16 cellular contexts compared by ENCODE assay signal in the genomic region with DNA sequence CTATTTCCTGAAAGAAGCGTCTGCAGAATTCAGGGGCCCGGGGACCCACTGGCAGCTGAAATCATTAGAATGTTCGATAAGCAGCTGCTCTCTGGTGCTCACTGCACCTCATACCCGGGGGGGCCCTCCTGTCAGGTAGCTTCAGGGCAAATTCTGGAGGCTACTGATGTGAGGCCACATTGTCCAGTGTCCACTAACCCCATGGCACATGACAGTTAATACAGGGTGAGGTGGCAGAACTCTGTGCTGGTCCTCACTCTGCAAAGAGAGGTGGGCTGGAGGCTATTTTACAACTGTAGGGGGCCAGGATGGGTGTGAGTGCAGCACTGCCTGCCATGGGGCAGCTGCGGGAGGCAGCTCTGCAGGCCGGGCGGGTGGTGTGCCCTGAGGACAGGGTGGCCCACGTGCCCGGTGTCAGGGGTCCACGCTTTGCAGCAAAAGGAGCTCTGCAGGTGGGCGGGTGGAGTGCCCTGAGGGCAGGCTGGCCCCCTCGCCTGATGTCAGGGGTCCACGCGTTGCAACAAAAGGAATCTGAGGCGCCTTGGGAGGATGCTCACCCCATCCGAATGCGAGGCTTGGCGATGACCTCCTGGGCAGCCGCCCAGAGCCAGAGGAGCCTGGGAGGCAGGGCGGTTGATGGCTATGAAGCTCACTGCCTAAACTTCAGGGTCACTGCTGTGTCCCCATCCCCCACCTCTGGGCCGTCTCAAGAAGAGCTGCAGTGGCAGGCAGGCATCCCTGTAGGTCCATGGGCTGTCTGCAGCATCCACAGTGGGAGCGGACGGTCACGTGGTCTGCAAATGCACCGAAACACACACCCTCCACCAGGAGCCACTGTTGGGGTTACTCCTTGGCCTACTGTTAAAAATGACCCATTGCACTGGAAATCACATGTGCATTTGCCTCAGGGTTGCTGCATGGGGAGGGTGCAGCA.
"Had no signal": no experiment of that assay in that cellular context is flagged by ENCODE, and none has a peak within 500 bp of the region (broad histone marks: within the 10 kb centered on the region; RNA-seq: fewer than 3 reads in every experiment).

No MANE protein-coding gene starts in this region.

- H3K4me3 ChIP-seq: esophagus muscularis mucosa, gastrocnemius medialis, heart right ventricle, tibial artery had no signal

- DNase-seq: effector memory CD8-positive, alpha-beta T cell; gastrocnemius medialis; heart right ventricle; hypothalamus; kidney glomerular epithelial cell; mammary epithelial cell; small intestine; stimulated activated CD4-positive, alpha-beta T cell treated with anti-CD3 and anti-CD28 coated beads, Interleukin-12 subunit alpha, Interleukin-12 subunit beta, amount 100 ng/mL, for 4 hours; stimulated activated naive CD4-positive, alpha-beta T cell; tibial artery had no signal

- H3K4me1 Mint-ChIP-seq: central memory CD8-positive, alpha-beta T cell had no signal

- H3K4me1 ChIP-seq: esophagus muscularis mucosa, gastrocnemius medialis, heart right ventricle, tibial artery had no signal

- H3K27me3 ChIP-seq: gastrocnemius medialis had no signal

- H3K36me3 ChIP-seq: esophagus muscularis mucosa, gastrocnemius medialis, heart right ventricle, tibial artery had no signal

- H3K36me3 Mint-ChIP-seq: mesothelial cell of epicardium; natural killer cell treated with Interleukin-12 subunit alpha and Interleukin-12 subunit beta and Interleukin-15 and Interleukin-18, amount 100 ng/mL, for 72 hours had no signal

- H3K27ac ChIP-seq: epithelial cell of prostate, esophagus muscularis mucosa, gastrocnemius medialis, heart right ventricle, tibial artery had no signal

- H3K27ac Mint-ChIP-seq: effector memory CD8-positive, alpha-beta T cell; mesothelial cell of epicardium; natural killer cell treated with Interleukin-12 subunit alpha and Interleukin-12 subunit beta and Interleukin-15 and Interleukin-18, amount 100 ng/mL, for 72 hours had no signal

- H3K9me3 Mint-ChIP-seq: central memory CD8-positive, alpha-beta T cell; effector memory CD8-positive, alpha-beta T cell; mesothelial cell of epicardium; natural killer cell treated with Interleukin-12 subunit alpha and Interleukin-12 subunit beta and Interleukin-15 and Interleukin-18, amount 100 ng/mL, for 72 hours had no signal

- H3K9me3 ChIP-seq: esophagus muscularis mucosa, gastrocnemius medialis, heart right ventricle, tibial artery had no signal

- ATAC-seq: effector memory CD8-positive, alpha-beta T cell; gastrocnemius medialis had no signal

- H3K4me3 Mint-ChIP-seq: central memory CD8-positive, alpha-beta T cell; effector memory CD8-positive, alpha-beta T cell; mesothelial cell of epicardium; natural killer cell treated with Interleukin-12 subunit alpha and Interleukin-12 subunit beta and Interleukin-15 and Interleukin-18, amount 100 ng/mL, for 72 hours had no signal

- H3K27me3 Mint-ChIP-seq: natural killer cell treated with Interleukin-12 subunit alpha and Interleukin-12 subunit beta and Interleukin-15 and Interleukin-18, amount 100 ng/mL, for 72 hours had no signal

- FAIRE-seq: islet of Langerhans, small intestine had no signal
